8 cellular contexts compared by ENCODE assay signal in the genomic region with DNA sequence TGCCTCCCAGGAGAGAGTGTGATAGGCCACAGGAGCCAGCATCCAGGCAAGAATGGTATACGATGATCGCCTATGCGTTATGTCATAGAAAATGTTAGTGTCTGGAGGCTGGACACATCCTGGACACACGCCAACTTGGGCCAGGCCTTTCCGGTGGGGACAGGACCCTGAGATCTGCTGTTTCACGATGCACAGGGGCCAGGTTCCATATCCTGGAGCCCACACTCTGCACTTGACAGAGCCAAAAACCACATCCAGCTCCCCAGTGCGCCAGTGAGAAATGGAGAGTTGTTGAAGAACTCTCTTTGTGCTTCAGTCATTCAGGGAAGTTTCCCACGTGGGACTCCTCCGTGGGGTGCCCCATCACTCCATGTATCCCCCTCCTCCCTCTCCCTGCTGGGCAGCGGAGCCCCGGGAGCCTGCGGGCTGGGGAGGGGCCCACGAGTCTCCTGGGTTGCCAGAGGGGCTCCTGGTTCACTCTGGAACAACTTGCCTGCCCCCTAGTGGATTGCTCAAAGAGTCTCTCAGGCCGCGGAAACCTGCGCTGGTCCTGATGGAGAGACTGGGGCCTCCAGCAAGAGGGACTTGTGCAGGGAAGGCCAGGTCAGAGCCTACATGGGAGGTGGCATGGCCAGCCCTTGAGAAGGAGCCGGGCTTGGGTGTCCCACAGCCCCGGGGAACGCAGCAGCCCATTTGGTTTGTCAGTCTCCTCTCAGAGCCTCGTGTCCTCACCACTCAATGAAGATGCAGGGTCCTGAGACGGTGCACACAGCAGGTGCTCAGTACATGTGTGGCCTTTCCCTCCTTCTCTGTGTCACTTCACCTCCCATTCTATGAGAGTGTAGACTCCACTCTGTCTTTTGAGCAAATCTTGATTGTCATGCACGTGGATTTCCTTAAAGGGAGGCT. TPM values are rescaled to one million over a fixed set of nuclear protein-coding genes. Genes with fewer than 3 reads are reported as not detected.
DNase-seq lines count a peak whose midpoint lies in the region; ATAC-seq and TF ChIP-seq lines count a peak whose summit lies in the region.

No MANE protein-coding gene starts in this region.

- H3K9me3 ChIP-seq in Caco-2 (peaks cover 8% of the 10 kb centered on the region), lung (ENCODE audit: control insufficient read depth in 2 of 2, insufficient read depth in 1 of 2, low read length in 1 of 2) (peaks cover 0 to 4% of the 10 kb centered on the region in 2 donors)

- H3K4me1 Mint-ChIP-seq in Caco-2 (ENCODE audit: low read depth, unreplicated experiment) = no peaks in the 10 kb centered on the region
- peaks cover 22% of the 10 kb centered on the region for H3K4me1 Mint-ChIP-seq in activated CD4-positive, alpha-beta T cell treated with anti-CD3 and anti-CD28 coated beads, Interleukin-2, amount 10 ng/mL, durations not matched to agents 24 days and 14 days

- H3K27ac ChIP-seq in lung (ENCODE audit: low read depth in 1 of 2, low read length in 1 of 2) = no peak overlapping the region

- no peaks in the 10 kb centered on the region for H3K36me3 Mint-ChIP-seq in Caco-2 (ENCODE audit: insufficient read depth, unreplicated experiment)
- no peaks in the 10 kb centered on the region for H3K36me3 Mint-ChIP-seq in activated CD4-positive, alpha-beta T cell treated with anti-CD3 and anti-CD28 coated beads, Interleukin-2, amount 10 ng/mL, durations not matched to agents 24 days and 14 days (ENCODE audit: low read depth)

- peaks cover 15% of the 10 kb centered on the region for H3K9me3 Mint-ChIP-seq in Caco-2 (ENCODE audit: unreplicated experiment)
- no peaks in the 10 kb centered on the region for H3K9me3 Mint-ChIP-seq in activated CD4-positive, alpha-beta T cell treated with anti-CD3 and anti-CD28 coated beads, Interleukin-2, amount 10 ng/mL, durations not matched to agents 24 days and 14 days

- H3K27me3 ChIP-seq in Caco-2 (replicated peaks; ENCODE audit: control insufficient read depth, insufficient read depth, low read length) = no peaks in the 10 kb centered on the region
- H3K27me3 ChIP-seq in lung (ENCODE audit: control insufficient read depth, insufficient read depth) = no peaks in the 10 kb centered on the region

- 33 to 34% methylated on average over 22 of the region's 22 CpGs for WGBS in lung, 2 donors

- H3K4me3 Mint-ChIP-seq in Caco-2 (ENCODE audit: unreplicated experiment) = no peak overlapping the region
- H3K4me3 Mint-ChIP-seq in activated CD4-positive, alpha-beta T cell treated with anti-CD3 and anti-CD28 coated beads, Interleukin-2, amount 10 ng/mL, durations not matched to agents 24 days and 14 days = no peak overlapping the region

- no peak overlapping the region for H3K27ac Mint-ChIP-seq in Caco-2 (ENCODE audit: unreplicated experiment)
- H3K27ac Mint-ChIP-seq in activated CD4-positive, alpha-beta T cell treated with anti-CD3 and anti-CD28 coated beads, Interleukin-2, amount 10 ng/mL, durations not matched to agents 24 days and 14 days = no peak overlapping the region

- ATAC-seq in HG02678 (IDR thresholded peaks at IDR 0.05; ENCODE audit: unreplicated experiment) = peak; percentile 48
- no peak for ATAC-seq in lung (ENCODE audit: insufficient read depth, low FRiP score)
- ATAC-seq in GM18861 (IDR thresholded peaks at IDR 0.05; ENCODE audit: unreplicated experiment) = no peak

- POLR2A ChIA-PET in Caco-2 (lab: Charles Lee) = no interaction called here

- CTCF ChIA-PET in Caco-2 (lab: Charles Lee) = interaction anchor here (0.6 to 1.5 kb wide), 11 partner anchors 8 to 753 kb away, joined by 3 to 6 read pairs (median 3); no protein-coding TSS in a partner anchor

- no peak overlapping the region for H3K4me3 ChIP-seq in Caco-2 (ENCODE audit: low read depth, low read length)
- no peak overlapping the region for H3K4me3 ChIP-seq in lung

- TF ChIP-seq CTCF in Caco-2 (IDR thresholded peaks at IDR 0.05; ENCODE audit: insufficient read depth in 1 of 2, low read depth in 1 of 2, low read length in 1 of 2, severe bottlenecking in 1 of 2, unreplicated experiment in 1 of 2) = peak; percentile 96 to 98
- TF ChIP-seq CTCF in lung (IDR thresholded peaks at IDR 0.05; ENCODE audit: control extremely low read depth, extremely low read depth) = peak; percentile 54

- no TSS peak for BruUV-seq in Caco-2 (replicated peaks; lab: Mats Ljungman, UMichigan)

- intact Hi-C loops in Caco-2 (cut with micrococcal nuclease; ENCODE audit: unreplicated experiment) = loop anchor here (1.0 to 10.0 kb wide), 4 partner anchors 82 to 786 kb away; a partner anchor contains a TSS
- intact Hi-C loops in activated CD4-positive, alpha-beta T cell treated with anti-CD3 and anti-CD28 coated beads, Interleukin-2, amount 10 ng/mL, durations not matched to agents 24 days and 14 days (cut with micrococcal nuclease) = loop anchor here (2.0 to 5.0 kb wide), 3 partner anchors 130 to 298 kb away; a partner anchor contains a TSS

- H3K4me1 ChIP-seq in Caco-2 (no peaks in the 10 kb centered on the region), lung (ENCODE audit: control insufficient read depth in 2 of 2, insufficient read depth in 2 of 2, low read length in 2 of 2) (no peaks in the 10 kb centered on the region)

- DNase-seq in Caco-2 (peak; percentile 85 to 90), NCI-H526 treated with DMSO at 0.1 percent for 48 hours (lab: John Stamatoyannopoulos, UW) (peak; percentile 56), dermis microvascular lymphatic vessel endothelial cell (ENCODE audit: low read depth in 2 of 2) (peak; percentile 64 to 79), lung (ENCODE audit: low spot score) (peak; percentile 64)
- DNase-seq in activated CD4-positive, alpha-beta T cell treated with anti-CD3 and anti-CD28 coated beads, Interleukin-2, amount 10 ng/mL, durations not matched to agents 24 days and 14 days = peak; percentile 91
- DNase-seq in stimulated activated CD8-positive, alpha-beta memory T cell treated with anti-CD3 and anti-CD28 coated beads, Interleukin-12 subunit alpha, Interleukin-12 subunit beta, amount 100 ng/mL, for 24 hours (ENCODE audit: extremely low read depth) = peak; percentile 32

- peaks cover 6% of the 10 kb centered on the region for H3K27me3 Mint-ChIP-seq in Caco-2 (ENCODE audit: insufficient read depth, unreplicated experiment)
- H3K27me3 Mint-ChIP-seq in activated CD4-positive, alpha-beta T cell treated with anti-CD3 and anti-CD28 coated beads, Interleukin-2, amount 10 ng/mL, durations not matched to agents 24 days and 14 days = peaks cover 5% of the 10 kb centered on the region

- H3K36me3 ChIP-seq in Caco-2 (ENCODE audit: control insufficient read depth, insufficient read depth, low read length) = no peaks in the 10 kb centered on the region
- H3K36me3 ChIP-seq in lung (ENCODE audit: control insufficient read depth in 2 of 2, insufficient read depth in 2 of 2, low read length in 2 of 2) = no peaks in the 10 kb centered on the region

RNA-seq across cellular contexts. Expression of a gene that starts 10.2 kb away (rescaled TPM):
- 0.27 and 0.84 TPM in 2 replicates for total RNA-seq in Caco-2 (2022)
- total RNA-seq in activated CD4-positive, alpha-beta T cell treated with anti-CD3 and anti-CD28 coated beads, Interleukin-2, amount 10 ng/mL, durations not matched to agents 24 days and 14 days = 6.6 and 8.6 TPM in 2 replicates
- 20.9 and 62.3 TPM in 2 replicates for total RNA-seq in dermis microvascular lymphatic vessel endothelial cell
- 10 to 100 TPM; 38.3 to 69.9 TPM for total RNA-seq in lung
- 100 to 1,000 TPM; 100 to 159 TPM for polyA plus RNA-seq in lung

Comparison
In these comparisons a context has a peak if more than half of its experiments do, and no peak if none do; other contexts are left out.
1. DNase-seq: peak in every context shown above with its lines; median percentile 91 in activated CD4-positive, alpha-beta T cell treated with anti-CD3 and anti-CD28 coated beads, Interleukin-2, amount 10 ng/mL, durations not matched to agents 24 days and 14 days; 88 in Caco-2; 72 in dermis microvascular lymphatic vessel endothelial cell; 64 in lung; 56 in NCI-H526 treated with DMSO at 0.1 percent for 48 hours; 32 in stimulated activated CD8-positive, alpha-beta memory T cell treated with anti-CD3 and anti-CD28 coated beads, Interleukin-12 subunit alpha, Interleukin-12 subunit beta, amount 100 ng/mL, for 24 hours.